Comparison of ENCODE assay signal across 8 cellular contexts in the genomic region with DNA sequence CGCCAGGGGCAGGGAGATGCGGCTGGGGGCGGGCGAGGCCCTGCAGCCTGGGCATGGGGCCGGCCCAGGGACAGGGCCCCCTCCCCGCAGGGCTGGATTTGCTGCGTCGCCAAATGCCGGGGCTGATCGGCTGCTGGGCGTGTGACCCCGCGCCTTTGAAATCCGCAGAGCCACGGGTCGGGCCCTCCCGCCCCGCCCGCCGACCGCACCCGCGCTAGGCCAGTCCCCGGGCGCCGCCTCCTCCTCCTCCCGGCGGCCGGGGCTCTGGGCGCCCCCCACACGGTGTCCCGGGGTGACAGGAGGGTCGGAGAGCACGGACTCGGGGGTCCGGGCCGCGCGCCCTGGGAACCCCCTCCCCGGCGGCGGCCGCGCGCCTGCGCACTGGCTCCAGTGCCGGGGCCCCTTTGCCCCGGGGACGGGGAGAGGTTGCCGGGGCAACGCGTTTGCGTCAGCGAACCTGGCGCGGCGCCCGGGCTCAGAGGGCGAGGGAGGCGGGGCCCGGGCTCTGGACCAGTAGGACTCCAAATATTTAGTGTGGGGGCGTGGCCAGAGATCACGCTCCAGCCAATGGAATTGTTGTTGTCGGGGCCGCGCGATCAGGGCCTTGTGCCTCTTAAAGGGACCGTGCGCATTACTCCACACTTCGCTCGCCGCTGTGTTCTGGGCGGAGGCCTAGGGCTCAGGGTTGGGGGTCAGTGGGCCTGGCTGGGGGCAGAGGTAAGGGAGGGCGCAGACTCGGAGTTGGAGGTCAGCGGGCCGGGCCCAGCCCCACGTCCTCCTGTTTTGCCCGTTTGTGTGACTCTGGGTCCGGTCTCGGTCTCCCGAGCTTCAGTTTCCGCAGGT. TPM values are rescaled to one million over a fixed set of nuclear protein-coding genes. Genes with fewer than 3 reads are reported as not detected.
DNase-seq lines count a peak whose midpoint lies in the region; ATAC-seq and TF ChIP-seq lines count a peak whose summit lies in the region.

No MANE protein-coding gene starts in this region.

- TF ChIP-seq CTCF in GM20000 (IDR thresholded peaks at IDR 0.05; ENCODE audit: extremely low read depth, missing control alignments) = no peak

- peaks cover 19% of the 10 kb centered on the region for H3K36me3 Mint-ChIP-seq in effector memory CD8-positive, alpha-beta T cell (ENCODE audit: insufficient read depth)
- H3K36me3 Mint-ChIP-seq in memory B cell = no peaks in the 10 kb centered on the region

- H3K4me3 Mint-ChIP-seq in effector memory CD8-positive, alpha-beta T cell = peak overlapping the region; percentile 92 to 94
- peak overlapping the region; percentile 89 for H3K4me3 Mint-ChIP-seq in memory B cell

- H3K27ac Mint-ChIP-seq in effector memory CD8-positive, alpha-beta T cell = peak overlapping the region; percentile 97 to 98
- H3K27ac Mint-ChIP-seq in memory B cell = peak overlapping the region; percentile 97

- peak; percentile 85 for ATAC-seq in effector memory CD8-positive, alpha-beta T cell (replicated peaks)
- peak; percentile 83 for ATAC-seq in memory B cell (ENCODE audit: low read depth)

- peak; percentile 99 for DNase-seq in COLO668 (lab: John Stamatoyannopoulos, UW; ENCODE audit: unreplicated experiment)
- DNase-seq in GM20000 (ENCODE audit: low spot score) = peak; percentile 99
- DNase-seq in HT-29 (ENCODE audit: low spot score) = peak; percentile 95
- peak; percentile 99 for DNase-seq in NK-92 treated with Interleukin-12 subunit alpha and Interleukin-12 subunit beta, amount 100 ng/mL, for 24 hours (lab: John Stamatoyannopoulos, UW)
- DNase-seq in activated CD8-positive, alpha-beta memory T cell treated with anti-CD3 and anti-CD28 coated beads for 4 hours (ENCODE audit: low read depth in 2 of 2) = peak; percentile 98 to 99
- DNase-seq in effector memory CD8-positive, alpha-beta T cell = peak; percentile 100
- peak; percentile 100 for DNase-seq in memory B cell (ENCODE audit: low spot score in 2 of 2)
- peak; percentile 100 for DNase-seq in stimulated activated CD8-positive, alpha-beta memory T cell treated with anti-CD3 and anti-CD28 coated beads, Interleukin-12 subunit alpha, Interleukin-12 subunit beta, amount 100 ng/mL, for 1 hour (ENCODE audit: low read depth)

- H3K9me3 Mint-ChIP-seq in effector memory CD8-positive, alpha-beta T cell = no peaks in the 10 kb centered on the region
- no peaks in the 10 kb centered on the region for H3K9me3 Mint-ChIP-seq in memory B cell

- H3K27me3 Mint-ChIP-seq in effector memory CD8-positive, alpha-beta T cell = no peaks in the 10 kb centered on the region
- no peaks in the 10 kb centered on the region for H3K27me3 Mint-ChIP-seq in memory B cell

- peaks cover 23 to 28% of the 10 kb centered on the region in 2 donors for H3K4me1 Mint-ChIP-seq in effector memory CD8-positive, alpha-beta T cell (ENCODE audit: low read depth in 2 of 2)
- peaks cover 29% of the 10 kb centered on the region for H3K4me1 Mint-ChIP-seq in memory B cell

RNA-seq across cellular contexts. Expression of gene MKNK2, which starts 10.3 kb away (rescaled TPM):
- total RNA-seq in HT-29 (2014; rRNA removed; shearing (Covaris generic)) = 212 and 223 TPM in 2 replicates

RNA-seq across cellular contexts. Expression of gene MOB3A, which starts 34.8 kb away (rescaled TPM):
- total RNA-seq in HT-29 (2014; rRNA removed; shearing (Covaris generic)) = 7.7 and 9.2 TPM in 2 replicates

RNA-seq across cellular contexts. Expression of gene IZUMO4, which starts 35.4 kb away (rescaled TPM):
- total RNA-seq in HT-29 (2014; rRNA removed; shearing (Covaris generic)) = 2.7 and 5.3 TPM in 2 replicates

RNA-seq across cellular contexts. Expression of gene BTBD2, which starts 45.8 kb away (rescaled TPM):
- total RNA-seq in HT-29 (2014; rRNA removed; shearing (Covaris generic)) = 43.3 and 56.4 TPM in 2 replicates

Comparison
In these comparisons a context has a peak if more than half of its experiments do, and no peak if none do; other contexts are left out.
1. Peak in every context shown above with its lines: DNase-seq and ATAC-seq.